In the genomic region with DNA sequence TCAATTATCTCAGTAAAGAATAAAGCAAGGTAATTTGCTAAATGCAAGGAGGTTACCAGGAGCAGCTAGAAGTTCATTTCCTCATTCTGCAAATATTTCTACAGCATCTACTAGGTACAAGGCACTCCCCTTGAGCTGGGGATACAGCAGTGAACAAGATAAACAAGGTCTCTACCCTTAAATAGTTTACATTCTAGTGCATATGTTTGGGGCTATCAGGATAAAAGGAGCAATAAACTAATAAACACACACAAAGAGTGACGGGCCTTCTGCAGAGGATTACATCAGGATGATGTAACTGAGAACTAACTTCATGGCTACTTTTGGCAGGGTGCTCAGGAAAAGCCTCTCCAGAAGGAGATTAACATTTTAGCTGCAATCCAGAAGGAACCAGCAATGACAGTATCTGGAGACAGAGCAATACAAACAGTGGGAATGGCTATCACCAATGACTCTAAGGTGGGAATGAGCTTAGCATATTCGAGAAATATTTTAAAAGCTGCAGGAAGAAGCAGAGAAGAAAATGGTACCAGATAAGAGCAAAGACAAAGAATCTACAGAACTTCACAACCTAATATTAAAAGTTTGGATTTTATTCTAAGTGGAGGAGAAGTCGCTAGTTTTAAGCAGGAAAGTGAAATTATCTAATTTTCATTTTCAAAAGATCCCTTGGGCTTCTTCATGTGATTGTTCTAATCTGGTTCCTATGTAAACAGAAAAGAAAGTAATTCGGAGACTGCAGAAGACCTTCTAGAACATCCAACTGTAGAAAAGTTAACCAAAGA, we compare ENCODE assay signal across 1 cellular context.
A peak's percentile ranks its signal among the peaks of the same experiment; 100 is the strongest.
TF ChIP-seq lines count a peak whose summit lies in the region.

No MANE protein-coding gene starts in this region.

TF ChIP-seq in HEK293, 187 proteins besides CTCF, POLR2A, EP300 and RAD21 (continued from another document and continues in another):
- TF ChIP-seq ZNF24 (tag by site-specific recombination; IDR thresholded peaks at IDR 0.05) (peak; percentile 97), ZNF211 (tag by site-specific recombination; IDR thresholded peaks at IDR 0.05; ENCODE audit: low read depth) (no peak), ZNF654 (tag by site-specific recombination; IDR thresholded peaks at IDR 0.05; ENCODE audit: low read depth) (no peak), ZNF23 (tag by site-specific recombination; IDR thresholded peaks at IDR 0.05; ENCODE audit: borderline replicate concordance) (no peak), ZFP41 (tag by site-specific recombination; IDR thresholded peaks at IDR 0.05; ENCODE audit: borderline replicate concordance) (no peak), ZNF221 (tag by site-specific recombination; IDR thresholded peaks at IDR 0.05; ENCODE audit: borderline replicate concordance) (no peak), ZNF114 (tag by site-specific recombination; IDR thresholded peaks at IDR 0.05) (no peak), ZNF629 (tag by site-specific recombination; IDR thresholded peaks at IDR 0.05) (peak; percentile 99), ZNF19 (tag by site-specific recombination; IDR thresholded peaks at IDR 0.05; ENCODE audit: low read depth) (0 out of 2 replicates have a peak, but pooled peaks have one; percentile 4), ZNF791 (tag by site-specific recombination; IDR thresholded peaks at IDR 0.05) (no peak), ZNF433 (tag by site-specific recombination; IDR thresholded peaks at IDR 0.05; ENCODE audit: low read depth) (no peak), KLF1 (tag by site-specific recombination; IDR thresholded peaks at IDR 0.05) (no peak), ZBTB7A (tag by site-specific recombination; IDR thresholded peaks at IDR 0.05; ENCODE audit: low read depth) (no peak), REPIN1 (tag by site-specific recombination; IDR thresholded peaks at IDR 0.05; ENCODE audit: low read depth) (no peak; the same call in 1 of the 2 replicates), ZNF548 (tag by site-specific recombination; IDR thresholded peaks at IDR 0.05) (no peak), ZNF157 (tag by site-specific recombination; IDR thresholded peaks at IDR 0.05) (no peak), ZNF292 (tag by site-specific recombination; IDR thresholded peaks at IDR 0.05; ENCODE audit: borderline replicate concordance, low read depth) (no peak), ZNF324 (tag by site-specific recombination; IDR thresholded peaks at IDR 0.05) (peak; percentile 95), ZNF777 (tag by site-specific recombination; IDR thresholded peaks at IDR 0.05; ENCODE audit: borderline replicate concordance) (no peak), YY1 (tag by site-specific recombination; IDR thresholded peaks at IDR 0.05) (no peak)
- TF ChIP-seq, protein P1, sequence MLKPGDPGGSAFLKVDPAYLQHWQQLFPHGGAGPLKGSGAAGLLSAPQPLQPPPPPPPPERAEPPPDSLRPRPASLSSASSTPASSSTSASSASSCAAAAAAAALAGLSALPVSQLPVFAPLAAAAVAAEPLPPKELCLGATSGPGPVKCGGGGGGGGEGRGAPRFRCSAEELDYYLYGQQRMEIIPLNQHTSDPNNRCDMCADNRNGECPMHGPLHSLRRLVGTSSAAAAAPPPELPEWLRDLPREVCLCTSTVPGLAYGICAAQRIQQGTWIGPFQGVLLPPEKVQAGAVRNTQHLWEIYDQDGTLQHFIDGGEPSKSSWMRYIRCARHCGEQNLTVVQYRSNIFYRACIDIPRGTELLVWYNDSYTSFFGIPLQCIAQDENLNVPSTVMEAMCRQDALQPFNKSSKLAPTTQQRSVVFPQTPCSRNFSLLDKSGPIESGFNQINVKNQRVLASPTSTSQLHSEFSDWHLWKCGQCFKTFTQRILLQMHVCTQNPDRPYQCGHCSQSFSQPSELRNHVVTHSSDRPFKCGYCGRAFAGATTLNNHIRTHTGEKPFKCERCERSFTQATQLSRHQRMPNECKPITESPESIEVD (tag by site-specific recombination; IDR thresholded peaks at IDR 0.05) = peak; percentile 90
- TF ChIP-seq, protein P2, sequence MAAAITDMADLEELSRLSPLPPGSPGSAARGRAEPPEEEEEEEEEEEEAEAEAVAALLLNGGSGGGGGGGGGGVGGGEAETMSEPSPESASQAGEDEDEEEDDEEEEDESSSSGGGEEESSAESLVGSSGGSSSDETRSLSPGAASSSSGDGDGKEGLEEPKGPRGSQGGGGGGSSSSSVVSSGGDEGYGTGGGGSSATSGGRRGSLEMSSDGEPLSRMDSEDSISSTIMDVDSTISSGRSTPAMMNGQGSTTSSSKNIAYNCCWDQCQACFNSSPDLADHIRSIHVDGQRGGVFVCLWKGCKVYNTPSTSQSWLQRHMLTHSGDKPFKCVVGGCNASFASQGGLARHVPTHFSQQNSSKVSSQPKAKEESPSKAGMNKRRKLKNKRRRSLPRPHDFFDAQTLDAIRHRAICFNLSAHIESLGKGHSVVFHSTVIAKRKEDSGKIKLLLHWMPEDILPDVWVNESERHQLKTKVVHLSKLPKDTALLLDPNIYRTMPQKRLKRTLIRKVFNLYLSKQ (tag by site-specific recombination; IDR thresholded peaks at IDR 0.05; ENCODE audit: borderline replicate concordance) = no peak
- TF ChIP-seq, protein P3, sequence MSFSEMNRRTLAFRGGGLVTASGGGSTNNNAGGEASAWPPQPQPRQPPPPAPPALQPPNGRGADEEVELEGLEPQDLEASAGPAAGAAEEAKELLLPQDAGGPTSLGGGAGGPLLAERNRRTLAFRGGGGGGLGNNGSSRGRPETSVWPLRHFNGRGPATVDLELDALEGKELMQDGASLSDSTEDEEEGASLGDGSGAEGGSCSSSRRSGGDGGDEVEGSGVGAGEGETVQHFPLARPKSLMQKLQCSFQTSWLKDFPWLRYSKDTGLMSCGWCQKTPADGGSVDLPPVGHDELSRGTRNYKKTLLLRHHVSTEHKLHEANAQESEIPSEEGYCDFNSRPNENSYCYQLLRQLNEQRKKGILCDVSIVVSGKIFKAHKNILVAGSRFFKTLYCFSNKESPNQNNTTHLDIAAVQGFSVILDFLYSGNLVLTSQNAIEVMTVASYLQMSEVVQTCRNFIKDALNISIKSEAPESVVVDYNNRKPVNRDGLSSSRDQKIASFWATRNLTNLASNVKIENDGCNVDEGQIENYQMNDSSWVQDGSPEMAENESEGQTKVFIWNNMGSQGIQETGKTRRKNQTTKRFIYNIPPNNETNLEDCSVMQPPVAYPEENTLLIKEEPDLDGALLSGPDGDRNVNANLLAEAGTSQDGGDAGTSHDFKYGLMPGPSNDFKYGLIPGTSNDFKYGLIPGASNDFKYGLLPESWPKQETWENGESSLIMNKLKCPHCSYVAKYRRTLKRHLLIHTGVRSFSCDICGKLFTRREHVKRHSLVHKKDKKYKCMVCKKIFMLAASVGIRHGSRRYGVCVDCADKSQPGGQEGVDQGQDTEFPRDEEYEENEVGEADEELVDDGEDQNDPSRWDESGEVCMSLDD (tag by site-specific recombination; IDR thresholded peaks at IDR 0.05) = no peak
- TF ChIP-seq, protein P4, sequence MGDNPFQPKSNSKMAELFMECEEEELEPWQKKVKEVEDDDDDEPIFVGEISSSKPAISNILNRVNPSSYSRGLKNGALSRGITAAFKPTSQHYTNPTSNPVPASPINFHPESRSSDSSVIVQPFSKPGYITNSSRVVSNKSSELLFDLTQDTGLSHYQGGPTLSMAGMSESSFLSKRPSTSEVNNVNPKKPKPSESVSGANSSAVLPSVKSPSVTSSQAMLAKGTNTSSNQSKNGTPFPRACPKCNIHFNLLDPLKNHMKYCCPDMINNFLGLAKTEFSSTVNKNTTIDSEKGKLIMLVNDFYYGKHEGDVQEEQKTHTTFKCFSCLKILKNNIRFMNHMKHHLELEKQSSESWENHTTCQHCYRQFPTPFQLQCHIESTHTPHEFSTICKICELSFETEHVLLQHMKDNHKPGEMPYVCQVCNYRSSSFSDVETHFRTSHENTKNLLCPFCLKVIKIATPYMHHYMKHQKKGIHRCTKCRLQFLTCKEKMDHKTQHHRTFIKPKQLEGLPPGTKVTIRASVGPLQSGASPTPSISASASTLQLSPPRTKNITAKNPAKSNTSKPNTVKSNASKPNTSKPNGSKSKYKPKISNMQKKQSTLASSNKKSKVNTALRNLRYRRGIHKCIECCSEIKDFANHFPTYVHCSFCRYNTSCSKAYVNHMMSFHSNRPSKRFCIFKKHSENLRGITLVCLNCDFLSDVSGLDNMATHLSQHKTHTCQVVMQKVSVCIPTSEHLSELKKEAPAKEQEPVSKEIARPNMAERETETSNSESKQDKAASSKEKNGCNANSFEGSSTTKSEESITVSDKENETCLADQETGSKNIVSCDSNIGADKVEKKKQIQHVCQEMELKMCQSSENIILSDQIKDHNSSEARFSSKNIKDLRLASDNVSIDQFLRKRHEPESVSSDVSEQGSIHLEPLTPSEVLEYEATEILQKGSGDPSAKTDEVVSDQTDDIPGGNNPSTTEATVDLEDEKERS (tag by site-specific recombination; IDR thresholded peaks at IDR 0.05) = no peak
- TF ChIP-seq, protein P5, sequence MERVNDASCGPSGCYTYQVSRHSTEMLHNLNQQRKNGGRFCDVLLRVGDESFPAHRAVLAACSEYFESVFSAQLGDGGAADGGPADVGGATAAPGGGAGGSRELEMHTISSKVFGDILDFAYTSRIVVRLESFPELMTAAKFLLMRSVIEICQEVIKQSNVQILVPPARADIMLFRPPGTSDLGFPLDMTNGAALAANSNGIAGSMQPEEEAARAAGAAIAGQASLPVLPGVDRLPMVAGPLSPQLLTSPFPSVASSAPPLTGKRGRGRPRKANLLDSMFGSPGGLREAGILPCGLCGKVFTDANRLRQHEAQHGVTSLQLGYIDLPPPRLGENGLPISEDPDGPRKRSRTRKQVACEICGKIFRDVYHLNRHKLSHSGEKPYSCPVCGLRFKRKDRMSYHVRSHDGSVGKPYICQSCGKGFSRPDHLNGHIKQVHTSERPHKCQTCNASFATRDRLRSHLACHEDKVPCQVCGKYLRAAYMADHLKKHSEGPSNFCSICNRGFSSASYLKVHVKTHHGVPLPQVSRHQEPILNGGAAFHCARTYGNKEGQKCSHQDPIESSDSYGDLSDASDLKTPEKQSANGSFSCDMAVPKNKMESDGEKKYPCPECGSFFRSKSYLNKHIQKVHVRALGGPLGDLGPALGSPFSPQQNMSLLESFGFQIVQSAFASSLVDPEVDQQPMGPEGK (tag by site-specific recombination; IDR thresholded peaks at IDR 0.05) = 0 out of 2 replicates have a peak, but pooled peaks have one; percentile 41
- TF ChIP-seq, protein P6, sequence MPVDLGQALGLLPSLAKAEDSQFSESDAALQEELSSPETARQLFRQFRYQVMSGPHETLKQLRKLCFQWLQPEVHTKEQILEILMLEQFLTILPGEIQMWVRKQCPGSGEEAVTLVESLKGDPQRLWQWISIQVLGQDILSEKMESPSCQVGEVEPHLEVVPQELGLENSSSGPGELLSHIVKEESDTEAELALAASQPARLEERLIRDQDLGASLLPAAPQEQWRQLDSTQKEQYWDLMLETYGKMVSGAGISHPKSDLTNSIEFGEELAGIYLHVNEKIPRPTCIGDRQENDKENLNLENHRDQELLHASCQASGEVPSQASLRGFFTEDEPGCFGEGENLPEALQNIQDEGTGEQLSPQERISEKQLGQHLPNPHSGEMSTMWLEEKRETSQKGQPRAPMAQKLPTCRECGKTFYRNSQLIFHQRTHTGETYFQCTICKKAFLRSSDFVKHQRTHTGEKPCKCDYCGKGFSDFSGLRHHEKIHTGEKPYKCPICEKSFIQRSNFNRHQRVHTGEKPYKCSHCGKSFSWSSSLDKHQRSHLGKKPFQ (tag by site-specific recombination; IDR thresholded peaks at IDR 0.05) = no peak
- TF ChIP-seq, protein P7, sequence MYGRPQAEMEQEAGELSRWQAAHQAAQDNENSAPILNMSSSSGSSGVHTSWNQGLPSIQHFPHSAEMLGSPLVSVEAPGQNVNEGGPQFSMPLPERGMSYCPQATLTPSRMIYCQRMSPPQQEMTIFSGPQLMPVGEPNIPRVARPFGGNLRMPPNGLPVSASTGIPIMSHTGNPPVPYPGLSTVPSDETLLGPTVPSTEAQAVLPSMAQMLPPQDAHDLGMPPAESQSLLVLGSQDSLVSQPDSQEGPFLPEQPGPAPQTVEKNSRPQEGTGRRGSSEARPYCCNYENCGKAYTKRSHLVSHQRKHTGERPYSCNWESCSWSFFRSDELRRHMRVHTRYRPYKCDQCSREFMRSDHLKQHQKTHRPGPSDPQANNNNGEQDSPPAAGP (tag by site-specific recombination; IDR thresholded peaks at IDR 0.05) = peak; percentile 89
- TF ChIP-seq, protein P8, sequence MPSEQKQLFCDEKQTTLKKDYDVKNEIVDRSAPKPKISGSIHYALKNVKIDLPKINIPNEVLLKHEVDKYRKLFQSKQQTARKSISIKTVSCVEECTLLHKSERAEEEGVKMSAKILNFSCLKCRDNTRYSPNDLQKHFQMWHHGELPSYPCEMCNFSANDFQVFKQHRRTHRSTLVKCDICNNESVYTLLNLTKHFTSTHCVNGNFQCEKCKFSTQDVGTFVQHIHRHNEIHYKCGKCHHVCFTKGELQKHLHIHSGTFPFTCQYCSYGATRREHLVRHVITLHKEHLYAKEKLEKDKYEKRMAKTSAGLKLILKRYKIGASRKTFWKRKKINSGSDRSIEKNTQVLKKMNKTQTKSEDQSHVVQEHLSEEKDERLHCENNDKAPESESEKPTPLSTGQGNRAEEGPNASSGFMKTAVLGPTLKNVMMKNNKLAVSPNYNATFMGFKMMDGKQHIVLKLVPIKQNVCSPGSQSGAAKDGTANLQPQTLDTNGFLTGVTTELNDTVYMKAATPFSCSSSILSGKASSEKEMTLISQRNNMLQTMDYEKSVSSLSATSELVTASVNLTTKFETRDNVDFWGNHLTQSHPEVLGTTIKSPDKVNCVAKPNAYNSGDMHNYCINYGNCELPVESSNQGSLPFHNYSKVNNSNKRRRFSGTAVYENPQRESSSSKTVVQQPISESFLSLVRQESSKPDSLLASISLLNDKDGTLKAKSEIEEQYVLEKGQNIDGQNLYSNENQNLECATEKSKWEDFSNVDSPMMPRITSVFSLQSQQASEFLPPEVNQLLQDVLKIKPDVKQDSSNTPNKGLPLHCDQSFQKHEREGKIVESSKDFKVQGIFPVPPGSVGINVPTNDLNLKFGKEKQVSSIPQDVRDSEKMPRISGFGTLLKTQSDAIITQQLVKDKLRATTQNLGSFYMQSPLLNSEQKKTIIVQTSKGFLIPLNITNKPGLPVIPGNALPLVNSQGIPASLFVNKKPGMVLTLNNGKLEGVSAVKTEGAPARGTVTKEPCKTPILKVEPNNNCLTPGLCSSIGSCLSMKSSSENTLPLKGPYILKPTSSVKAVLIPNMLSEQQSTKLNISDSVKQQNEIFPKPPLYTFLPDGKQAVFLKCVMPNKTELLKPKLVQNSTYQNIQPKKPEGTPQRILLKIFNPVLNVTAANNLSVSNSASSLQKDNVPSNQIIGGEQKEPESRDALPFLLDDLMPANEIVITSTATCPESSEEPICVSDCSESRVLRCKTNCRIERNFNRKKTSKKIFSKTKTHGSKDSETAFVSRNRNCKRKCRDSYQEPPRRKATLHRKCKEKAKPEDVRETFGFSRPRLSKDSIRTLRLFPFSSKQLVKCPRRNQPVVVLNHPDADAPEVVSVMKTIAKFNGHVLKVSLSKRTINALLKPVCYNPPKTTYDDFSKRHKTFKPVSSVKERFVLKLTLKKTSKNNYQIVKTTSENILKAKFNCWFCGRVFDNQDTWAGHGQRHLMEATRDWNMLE (tag by site-specific recombination; conservative IDR thresholded peaks at IDR 0.05; ENCODE audit: low read depth) = peak; percentile 63
- TF ChIP-seq, protein P9, sequence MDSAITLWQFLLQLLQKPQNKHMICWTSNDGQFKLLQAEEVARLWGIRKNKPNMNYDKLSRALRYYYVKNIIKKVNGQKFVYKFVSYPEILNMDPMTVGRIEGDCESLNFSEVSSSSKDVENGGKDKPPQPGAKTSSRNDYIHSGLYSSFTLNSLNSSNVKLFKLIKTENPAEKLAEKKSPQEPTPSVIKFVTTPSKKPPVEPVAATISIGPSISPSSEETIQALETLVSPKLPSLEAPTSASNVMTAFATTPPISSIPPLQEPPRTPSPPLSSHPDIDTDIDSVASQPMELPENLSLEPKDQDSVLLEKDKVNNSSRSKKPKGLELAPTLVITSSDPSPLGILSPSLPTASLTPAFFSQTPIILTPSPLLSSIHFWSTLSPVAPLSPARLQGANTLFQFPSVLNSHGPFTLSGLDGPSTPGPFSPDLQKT (IDR thresholded peaks at IDR 0.05; ENCODE audit: borderline replicate concordance, low read depth, low read length) = no peak
